In genomic region chr16:30924086-30924714, GRCh38 we compare ENCODE assay signal across 1 cellular context.
TF ChIP-seq lines count a peak whose summit lies in the region.

No MANE protein-coding gene starts in this region.

TF ChIP-seq in GM12878, 131 proteins besides CTCF, POLR2A, EP300 and RAD21:
- TF ChIP-seq TCF3 (IDR thresholded peaks at IDR 0.05; ENCODE audit: borderline replicate concordance, insufficient read depth, low read depth, low read length) (no peak), NR2F1 (conservative IDR thresholded peaks at IDR 0.05) (peak; percentile 50), IKZF1 (conservative IDR thresholded peaks at IDR 0.05) (peak; percentile 42; the same call in 1 of the 2 replicates), ZBED1 (IDR thresholded peaks at IDR 0.05; ENCODE audit: borderline replicate concordance) (no peak), SMARCA5 (IDR thresholded peaks at IDR 0.05) (peak; percentile 56; the same call in 1 of the 2 replicates), NBN (IDR thresholded peaks at IDR 0.05) (no peak), MTA3 (IDR thresholded peaks at IDR 0.05; ENCODE audit: borderline replicate concordance, low read length) (no peak), RUNX3 (IDR thresholded peaks at IDR 0.05; ENCODE audit: low read length) (no peak), ZNF592 (IDR thresholded peaks at IDR 0.05) (no peak), LARP7 (IDR thresholded peaks at IDR 0.05) (peak; percentile 65; the same call in 1 of the 2 replicates), GATAD2B (conservative IDR thresholded peaks at IDR 0.05; ENCODE audit: low read depth) (peak; percentile 83), RELA (IDR thresholded peaks at IDR 0.05; ENCODE audit: borderline replicate concordance, partially characterized antibody) (peak; percentile 37), ZBTB4 (CRISPR knock-in tag; IDR thresholded peaks at IDR 0.05) (no peak), TCF12 (IDR thresholded peaks at IDR 0.05; ENCODE audit: low read depth, low read length) (no peak), EGR1 (IDR thresholded peaks at IDR 0.05; ENCODE audit: borderline replicate concordance in 1 of 2, low read depth in 2 of 2, low read length in 2 of 2) (peak in 1 of 2 experiments; percentile 80; a peak in 1 of 3 replicates), DPF2 (IDR thresholded peaks at IDR 0.05) (peak; percentile 50; the same call in 1 of the 2 replicates), HDAC6 (IDR thresholded peaks at IDR 0.05; ENCODE audit: unreplicated experiment) (no peak), EZH2 (IDR thresholded peaks at IDR 0.05; ENCODE audit: borderline replicate concordance, control insufficient read depth, low read depth, low read length) (no peak), BCL3 (IDR thresholded peaks at IDR 0.05; ENCODE audit: borderline replicate concordance, insufficient read depth, low read depth, low read length, poor library complexity, severe bottlenecking) (no peak), ESRRA (IDR thresholded peaks at IDR 0.05; ENCODE audit: low read length) (no peak), TCF7 (IDR thresholded peaks at IDR 0.05; ENCODE audit: borderline replicate concordance) (no peak), NRF1 (conservative IDR thresholded peaks at IDR 0.05; ENCODE audit: low read depth, low read length) (no peak), EED (IDR thresholded peaks at IDR 0.05; ENCODE audit: low read depth) (no peak), KAT2A (conservative IDR thresholded peaks at IDR 0.05; ENCODE audit: control insufficient read depth, low read depth, low read length) (no peak), GABPA (IDR thresholded peaks at IDR 0.05; ENCODE audit: low read depth) (no peak), TARDBP (IDR thresholded peaks at IDR 0.05; ENCODE audit: borderline replicate concordance) (no peak), ZNF274 (IDR thresholded peaks at IDR 0.05; ENCODE audit: insufficient read depth, insufficient read length) (no peak), BACH1 (IDR thresholded peaks at IDR 0.05; ENCODE audit: borderline replicate concordance) (0 out of 2 replicates have a peak, but pooled peaks have one; percentile 39), BHLHE40 (IDR thresholded peaks at IDR 0.05; ENCODE audit: borderline replicate concordance in 1 of 2, low read depth in 2 of 2, low read length in 1 of 2) (no peak), KLF5 (IDR thresholded peaks at IDR 0.05; ENCODE audit: partially characterized antibody) (no peak), RBBP5 (conservative IDR thresholded peaks at IDR 0.05) (no peak), E4F1 (IDR thresholded peaks at IDR 0.05; ENCODE audit: borderline replicate concordance, partially characterized antibody) (no peak), POU2F2 (IDR thresholded peaks at IDR 0.05; ENCODE audit: borderline replicate concordance, low read depth, low read length) (no peak)
